In the genomic region with DNA sequence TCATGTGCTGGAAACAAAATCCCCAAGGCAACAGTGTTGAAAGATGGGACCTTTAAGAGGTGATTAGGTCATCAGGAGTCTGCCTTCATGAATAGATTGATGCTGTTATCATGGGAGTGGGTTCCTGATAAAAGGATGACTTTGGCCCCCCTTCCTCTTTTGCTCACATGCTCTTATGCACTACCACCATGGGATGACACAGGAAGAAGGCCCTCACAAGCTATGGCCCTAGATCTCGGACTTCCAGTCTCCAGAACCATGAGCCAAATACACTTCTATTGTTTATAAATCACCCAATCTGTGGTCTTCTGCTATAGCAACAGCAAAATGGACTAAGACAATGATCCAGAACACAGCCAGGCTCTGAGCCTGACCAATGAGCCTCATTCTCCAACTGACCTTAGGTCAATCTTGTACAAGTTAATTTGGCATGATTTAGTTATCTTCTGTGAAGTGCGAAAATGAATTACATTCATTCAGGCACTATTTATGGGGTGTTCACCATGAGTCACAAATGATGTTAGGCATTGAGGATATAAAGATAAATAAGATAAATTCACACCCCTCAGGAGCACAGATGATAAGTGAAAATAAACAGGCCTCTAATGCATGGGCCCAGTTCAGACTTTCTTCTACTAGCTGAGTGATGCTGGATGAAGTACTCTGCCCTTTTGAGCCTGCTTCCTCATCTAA, we compare ENCODE assay signal across 1 cellular context.
TF ChIP-seq lines count a peak whose summit lies in the region.

No MANE protein-coding gene starts in this region.

TF ChIP-seq in IMR-90, 13 proteins besides CTCF, POLR2A, EP300 and RAD21:
- TF ChIP-seq NFE2L2 (IDR thresholded peaks at IDR 0.05; ENCODE audit: low read depth, low read length) (no peak), MXI1 (IDR thresholded peaks at IDR 0.05; ENCODE audit: borderline replicate concordance, low read depth, low read length) (no peak), MAFK (IDR thresholded peaks at IDR 0.05; ENCODE audit: low read depth, low read length) (no peak), CEBPB (IDR thresholded peaks at IDR 0.05; ENCODE audit: low read depth, low read length) (no peak), SMC3 (IDR thresholded peaks at IDR 0.05; ENCODE audit: low read depth, low read length) (no peak), RFX5 (IDR thresholded peaks at IDR 0.05; ENCODE audit: low read depth, low read length) (no peak), FOS (IDR thresholded peaks at IDR 0.05; ENCODE audit: low read depth, low read length) (no peak), BHLHE40 (IDR thresholded peaks at IDR 0.05; ENCODE audit: low read depth, low read length) (no peak), MAZ (IDR thresholded peaks at IDR 0.05; ENCODE audit: borderline replicate concordance, low read depth, low read length) (no peak), RCOR1 (IDR thresholded peaks at IDR 0.05; ENCODE audit: insufficient replicate concordance, low read length) (no peak), CHD1 (IDR thresholded peaks at IDR 0.05; ENCODE audit: low read depth, low read length) (no peak)
- TF ChIP-seq, protein P1, sequence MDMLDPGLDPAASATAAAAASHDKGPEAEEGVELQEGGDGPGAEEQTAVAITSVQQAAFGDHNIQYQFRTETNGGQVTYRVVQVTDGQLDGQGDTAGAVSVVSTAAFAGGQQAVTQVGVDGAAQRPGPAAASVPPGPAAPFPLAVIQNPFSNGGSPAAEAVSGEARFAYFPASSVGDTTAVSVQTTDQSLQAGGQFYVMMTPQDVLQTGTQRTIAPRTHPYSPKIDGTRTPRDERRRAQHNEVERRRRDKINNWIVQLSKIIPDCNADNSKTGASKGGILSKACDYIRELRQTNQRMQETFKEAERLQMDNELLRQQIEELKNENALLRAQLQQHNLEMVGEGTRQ (IDR thresholded peaks at IDR 0.05; ENCODE audit: low read depth, low read length), result no peak
- TF ChIP-seq, protein P2, sequence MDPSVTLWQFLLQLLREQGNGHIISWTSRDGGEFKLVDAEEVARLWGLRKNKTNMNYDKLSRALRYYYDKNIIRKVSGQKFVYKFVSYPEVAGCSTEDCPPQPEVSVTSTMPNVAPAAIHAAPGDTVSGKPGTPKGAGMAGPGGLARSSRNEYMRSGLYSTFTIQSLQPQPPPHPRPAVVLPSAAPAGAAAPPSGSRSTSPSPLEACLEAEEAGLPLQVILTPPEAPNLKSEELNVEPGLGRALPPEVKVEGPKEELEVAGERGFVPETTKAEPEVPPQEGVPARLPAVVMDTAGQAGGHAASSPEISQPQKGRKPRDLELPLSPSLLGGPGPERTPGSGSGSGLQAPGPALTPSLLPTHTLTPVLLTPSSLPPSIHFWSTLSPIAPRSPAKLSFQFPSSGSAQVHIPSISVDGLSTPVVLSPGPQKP (IDR thresholded peaks at IDR 0.05; ENCODE audit: borderline replicate concordance, low read depth, low read length), result no peak
